Comparison of ENCODE assay signal across 1 cellular context in genomic region chr10:131979336-131979735, GRCh38.
TF ChIP-seq lines count a peak whose summit lies in the region.

No MANE protein-coding gene starts in this region.

TF ChIP-seq in GM12878, 131 proteins besides CTCF, POLR2A, EP300 and RAD21 (continued from another document):
- TF ChIP-seq IRF4 (IDR thresholded peaks at IDR 0.05; ENCODE audit: low read depth, low read length) (no peak), MTA3 (IDR thresholded peaks at IDR 0.05; ENCODE audit: borderline replicate concordance, low read length) (no peak), JUNB (IDR thresholded peaks at IDR 0.05) (no peak), CHD4 (IDR thresholded peaks at IDR 0.05) (no peak)
